In the genomic region with DNA sequence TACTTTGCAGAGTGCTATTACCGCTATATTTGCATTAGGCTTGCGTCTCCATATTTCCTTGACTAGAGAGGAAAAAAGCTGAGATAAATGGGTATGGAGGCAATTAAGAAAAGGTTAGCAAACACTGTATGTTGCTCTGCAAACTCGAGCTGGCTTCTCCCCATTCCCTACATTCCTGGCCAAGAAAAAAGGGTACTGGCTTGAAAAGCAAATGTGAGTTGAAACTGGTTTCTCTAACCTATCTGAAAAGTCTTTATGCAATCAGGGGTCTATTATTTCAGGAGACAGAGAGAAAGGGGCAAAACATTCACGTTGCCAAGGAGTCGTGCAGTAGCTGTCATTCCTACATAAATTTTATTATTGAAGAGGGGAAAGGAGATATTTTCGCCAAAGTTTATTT, we compare ENCODE assay signal across 1 cellular context.
TF ChIP-seq lines count a peak whose summit lies in the region.

No MANE protein-coding gene starts in this region.

TF ChIP-seq in IMR-90, 13 proteins besides CTCF, POLR2A, EP300 and RAD21 (continued from another document):
- TF ChIP-seq, protein P1, sequence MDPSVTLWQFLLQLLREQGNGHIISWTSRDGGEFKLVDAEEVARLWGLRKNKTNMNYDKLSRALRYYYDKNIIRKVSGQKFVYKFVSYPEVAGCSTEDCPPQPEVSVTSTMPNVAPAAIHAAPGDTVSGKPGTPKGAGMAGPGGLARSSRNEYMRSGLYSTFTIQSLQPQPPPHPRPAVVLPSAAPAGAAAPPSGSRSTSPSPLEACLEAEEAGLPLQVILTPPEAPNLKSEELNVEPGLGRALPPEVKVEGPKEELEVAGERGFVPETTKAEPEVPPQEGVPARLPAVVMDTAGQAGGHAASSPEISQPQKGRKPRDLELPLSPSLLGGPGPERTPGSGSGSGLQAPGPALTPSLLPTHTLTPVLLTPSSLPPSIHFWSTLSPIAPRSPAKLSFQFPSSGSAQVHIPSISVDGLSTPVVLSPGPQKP (IDR thresholded peaks at IDR 0.05; ENCODE audit: borderline replicate concordance, low read depth, low read length): no peak
- no peak for TF ChIP-seq SMC3 (IDR thresholded peaks at IDR 0.05; ENCODE audit: low read depth, low read length)
- no peak for TF ChIP-seq MAZ (IDR thresholded peaks at IDR 0.05; ENCODE audit: borderline replicate concordance, low read depth, low read length)
- no peak for TF ChIP-seq MAFK (IDR thresholded peaks at IDR 0.05; ENCODE audit: low read depth, low read length)
- TF ChIP-seq, protein P2, sequence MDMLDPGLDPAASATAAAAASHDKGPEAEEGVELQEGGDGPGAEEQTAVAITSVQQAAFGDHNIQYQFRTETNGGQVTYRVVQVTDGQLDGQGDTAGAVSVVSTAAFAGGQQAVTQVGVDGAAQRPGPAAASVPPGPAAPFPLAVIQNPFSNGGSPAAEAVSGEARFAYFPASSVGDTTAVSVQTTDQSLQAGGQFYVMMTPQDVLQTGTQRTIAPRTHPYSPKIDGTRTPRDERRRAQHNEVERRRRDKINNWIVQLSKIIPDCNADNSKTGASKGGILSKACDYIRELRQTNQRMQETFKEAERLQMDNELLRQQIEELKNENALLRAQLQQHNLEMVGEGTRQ (IDR thresholded peaks at IDR 0.05; ENCODE audit: low read depth, low read length): no peak
